In genomic region chr6:30754631-30755030, GRCh38 we compare ENCODE assay signal across 22 cellular contexts. TPM values are rescaled to one million over a fixed set of nuclear protein-coding genes. Genes with fewer than 3 reads are reported as not detected.
DNase-seq lines count a peak whose midpoint lies in the region; ATAC-seq, FAIRE-seq and TF ChIP-seq lines count a peak whose summit lies in the region.
"Had no signal": no experiment of that assay in that cellular context is flagged by ENCODE, and none has a peak within 500 bp of the region (broad histone marks: within the 10 kb centered on the region; RNA-seq: fewer than 3 reads in every experiment).

No MANE protein-coding gene starts in this region.

- H2AFZ ChIP-seq in osteoblast (ENCODE audit: low read length) = no peak overlapping the region

- no peaks in the 10 kb centered on the region for H4K20me1 ChIP-seq in osteoblast (ENCODE audit: insufficient read depth, low read length)

- 89 to 93% (median 90%) methylated on average over 3 of the region's 3 CpGs for WGBS in small intestine, 3 donors

- H3K27me3 Mint-ChIP-seq in dendritic cell treated with granulocyte-macrophage colony-stimulating factor and Interleukin-4, amounts not matched to agents 40 ng/mL and 50 ng/mL, for 4 days = no peaks in the 10 kb centered on the region
- H3K27me3 Mint-ChIP-seq: progenitor cell of endocrine pancreas, T-cell had no signal

- ATAC-seq in GM18907 (IDR thresholded peaks at IDR 0.05; ENCODE audit: unreplicated experiment) = no peak
- ATAC-seq: natural killer cell treated with Interleukin-12 subunit alpha and Interleukin-12 subunit beta and Interleukin-15 and Interleukin-18, amount 100 ng/mL, for 72 hours; T-cell; WTC11 had no signal

- peak overlapping the region; percentile 92 for H3K27ac Mint-ChIP-seq in dendritic cell treated with granulocyte-macrophage colony-stimulating factor and Interleukin-4, amounts not matched to agents 40 ng/mL and 50 ng/mL, for 4 days
- H3K27ac Mint-ChIP-seq: immature natural killer cell; natural killer cell treated with Interleukin-12 subunit alpha and Interleukin-12 subunit beta and Interleukin-15 and Interleukin-18, amount 100 ng/mL, for 72 hours; progenitor cell of endocrine pancreas; T-cell; WTC11 had no signal

- H3K36me3 ChIP-seq in osteoblast (ENCODE audit: insufficient read depth, low read length) = no peaks in the 10 kb centered on the region
- no peaks in the 10 kb centered on the region for H3K36me3 ChIP-seq in small intestine (ENCODE audit: control insufficient read depth in 2 of 2, insufficient read depth in 2 of 2, low read length in 2 of 2)
- H3K36me3 ChIP-seq: tibial nerve had no signal

- no peaks in the 10 kb centered on the region for H3K27me3 ChIP-seq in osteoblast (ENCODE audit: insufficient read depth, low read length)
- no peaks in the 10 kb centered on the region for H3K27me3 ChIP-seq in small intestine (ENCODE audit: control insufficient read depth in 2 of 2, insufficient read depth in 2 of 2, low read length in 2 of 2)
- H3K27me3 ChIP-seq: tibial nerve had no signal

- H3K4me2 ChIP-seq in osteoblast (ENCODE audit: insufficient read depth, low read length) = peak overlapping the region; percentile 51
- H3K4me2 ChIP-seq: KMS-11 had no signal

- H3K9me3 ChIP-seq in osteoblast (ENCODE audit: low read depth, low read length) (no peaks in the 10 kb centered on the region), small intestine (ENCODE audit: control insufficient read depth, low read depth) (no peaks in the 10 kb centered on the region)
- H3K9me3 ChIP-seq: tibial nerve had no signal

- no peaks in the 10 kb centered on the region for H3K36me3 Mint-ChIP-seq in dendritic cell treated with granulocyte-macrophage colony-stimulating factor and Interleukin-4, amounts not matched to agents 40 ng/mL and 50 ng/mL, for 4 days (ENCODE audit: low read depth)
- H3K36me3 Mint-ChIP-seq: immature natural killer cell; natural killer cell treated with Interleukin-12 subunit alpha and Interleukin-12 subunit beta and Interleukin-15 and Interleukin-18, amount 100 ng/mL, for 72 hours; T-cell; WTC11 had no signal

- no peak for TF ChIP-seq CTCF in osteoblast (IDR thresholded peaks at IDR 0.05; ENCODE audit: extremely low read depth, low read depth, low read length)

- DNase-seq in EH (ENCODE audit: low read depth) (peak; percentile 87), LHCN-M2 (ENCODE audit: low read depth) (peak; percentile 74), osteoblast (ENCODE audit: insufficient read length, low spot score, missing footprints) (peak; percentile 87), globus pallidus (ENCODE audit: low spot score) (no peak), small intestine (no peak), NCI-H187 treated with DMSO at 0.1 percent for 48 hours (lab: John Stamatoyannopoulos, UW) (no peak)
- DNase-seq: activated CD8-positive, alpha-beta memory T cell treated with anti-CD3 and anti-CD28 coated beads for 24 hours; C1 segment of cervical spinal cord; DMS 273 treated with DMSO at 0.1 percent for 48 hours; immature natural killer cell; NCI-H1417; NK-92 treated with Interleukin-12 subunit alpha and Interleukin-12 subunit beta, amount 100 ng/mL, for 24 hours; stimulated activated CD4-positive, alpha-beta T cell treated with anti-CD3 and anti-CD28 coated beads, Interleukin-12 subunit alpha, Interleukin-12 subunit beta, amount 100 ng/mL, for 4 hours; T-cell had no signal

- H3K4me3 ChIP-seq in osteoblast (ENCODE audit: insufficient read depth, low read length) = no peak overlapping the region
- H3K4me3 ChIP-seq in small intestine (ENCODE audit: low read depth in 1 of 2, low read length in 2 of 2) = no peak overlapping the region
- H3K4me3 ChIP-seq: tibial nerve had no signal

- no peaks in the 10 kb centered on the region for H3K79me2 ChIP-seq in osteoblast (ENCODE audit: insufficient read depth, low read length)

- no peak overlapping the region for H3K4me3 Mint-ChIP-seq in dendritic cell treated with granulocyte-macrophage colony-stimulating factor and Interleukin-4, amounts not matched to agents 40 ng/mL and 50 ng/mL, for 4 days
- H3K4me3 Mint-ChIP-seq: immature natural killer cell; natural killer cell treated with Interleukin-12 subunit alpha and Interleukin-12 subunit beta and Interleukin-15 and Interleukin-18, amount 100 ng/mL, for 72 hours; T-cell; WTC11 had no signal

- no peaks in the 10 kb centered on the region for H3K9me3 Mint-ChIP-seq in dendritic cell treated with granulocyte-macrophage colony-stimulating factor and Interleukin-4, amounts not matched to agents 40 ng/mL and 50 ng/mL, for 4 days
- H3K9me3 Mint-ChIP-seq: immature natural killer cell; natural killer cell treated with Interleukin-12 subunit alpha and Interleukin-12 subunit beta and Interleukin-15 and Interleukin-18, amount 100 ng/mL, for 72 hours; T-cell; WTC11 had no signal

- peaks cover 68% of the 10 kb centered on the region for H3K4me1 Mint-ChIP-seq in dendritic cell treated with granulocyte-macrophage colony-stimulating factor and Interleukin-4, amounts not matched to agents 40 ng/mL and 50 ng/mL, for 4 days (ENCODE audit: low read depth)
- H3K4me1 Mint-ChIP-seq: immature natural killer cell had no signal

- H3K4me1 ChIP-seq in osteoblast (ENCODE audit: insufficient read depth, low read length) (peaks cover 49% of the 10 kb centered on the region), small intestine (ENCODE audit: control insufficient read depth in 2 of 2, insufficient read depth in 1 of 2, low read depth in 1 of 2, low read length in 1 of 2) (peaks cover 0 to 3% of the 10 kb centered on the region in 2 donors)

- H3K27ac ChIP-seq in osteoblast (ENCODE audit: low read depth, low read length) (peak overlapping the region; percentile 99), small intestine (ENCODE audit: low read depth in 1 of 2, low read length in 1 of 2) (no peak overlapping the region)
- H3K27ac ChIP-seq: KMS-11, tibial nerve had no signal

- intact Hi-C loops in dendritic cell treated with granulocyte-macrophage colony-stimulating factor and Interleukin-4, amounts not matched to agents 40 ng/mL and 50 ng/mL, for 4 days (cut with micrococcal nuclease) = no loop called here

- FAIRE-seq in small intestine (lab: Jason Lieb, UNC) = no peak
- FAIRE-seq: H54 had no signal

RNA-seq across cellular contexts. Expression of gene IER3, which starts 10.3 kb away (rescaled TPM):
- total RNA-seq in LHCN-M2 (2014; rRNA removed) = 51.0 and 65.9 TPM in 2 replicates
- polyA plus RNA-seq in LHCN-M2 (2012) = 103 TPM
- 29.5 and 54.6 TPM in 2 replicates for total RNA-seq in osteoblast
- polyA plus RNA-seq in small intestine = 10 to 100 TPM; 13.6 to 69.5 (median 15.7) TPM

RNA-seq across cellular contexts. Expression of gene FLOT1, which starts 12.1 kb away (rescaled TPM):
- 207 and 208 TPM in 2 replicates for total RNA-seq in LHCN-M2 (2014; rRNA removed)
- 262 TPM for polyA plus RNA-seq in LHCN-M2 (2012)
- total RNA-seq in osteoblast = 101 and 114 TPM in 2 replicates
- polyA plus RNA-seq in small intestine = 100 to 1,000 TPM; 134 to 166 (median 153) TPM

RNA-seq across cellular contexts. Expression of gene TUBB, which starts 34.5 kb away (rescaled TPM):
- 1,379 and 1,474 TPM in 2 replicates for total RNA-seq in LHCN-M2 (2014; rRNA removed)
- polyA plus RNA-seq in LHCN-M2 (2012) = 2,090 TPM
- 509 and 605 TPM in 2 replicates for total RNA-seq in osteoblast
- 100 to 1,000 TPM in 1 of 3 donors, 10 to 100 TPM in 2; 47.0 to 306 (median 70.5) TPM for polyA plus RNA-seq in small intestine

RNA-seq across cellular contexts. Expression of gene MDC1, which starts 37.5 kb away (rescaled TPM):
- total RNA-seq in LHCN-M2 (2014; rRNA removed) (12.4 and 16.3 TPM in 2 replicates), osteoblast (5.1 and 5.3 TPM in 2 replicates)
- polyA plus RNA-seq in LHCN-M2 (2012) = 20.5 TPM
- polyA plus RNA-seq in small intestine = 10 to 100 TPM in 1 of 3 donors, 1 to 10 TPM in 2; 1.8 to 12.1 (median 3.2) TPM

Comparison
In these comparisons a context has a peak if more than half of its experiments do, and no peak if none do; other contexts are left out.
1. DNase-seq: peak in EH (single experiment), LHCN-M2 (single experiment) and osteoblast (single experiment); none in globus pallidus (single experiment), small intestine (single experiment) and NCI-H187 treated with DMSO at 0.1 percent for 48 hours (single experiment).